8 cellular contexts compared by ENCODE assay signal in genomic region chr7:151342102-151342646, GRCh38. TPM values are rescaled to one million over a fixed set of nuclear protein-coding genes. Genes with fewer than 3 reads are reported as not detected.
A peak's percentile ranks its signal among the peaks of the same experiment; 100 is the strongest.
DNase-seq lines count a peak whose midpoint lies in the region; ATAC-seq and TF ChIP-seq lines count a peak whose summit lies in the region.

No MANE protein-coding gene starts in this region.

- peaks cover 0 to 4% (median 0%) of the 10 kb centered on the region in 3 donors for H3K9me3 Mint-ChIP-seq in IgD-negative memory B cell

- H3K36me3 Mint-ChIP-seq in IgD-negative memory B cell: no peaks in the 10 kb centered on the region

- peak overlapping the region; percentile 84 to 96 (median 95) for H3K4me3 Mint-ChIP-seq in IgD-negative memory B cell

- H2AFZ ChIP-seq in mammary epithelial cell (ENCODE audit: low read depth, low read length): peak overlapping the region; percentile 95

- H3K27me3 ChIP-seq in mammary epithelial cell (ENCODE audit: insufficient read depth, low read length) (no peaks in the 10 kb centered on the region), mononuclear cell (ENCODE audit: insufficient read depth, low read length) (no peaks in the 10 kb centered on the region)

- peaks cover 21% of the 10 kb centered on the region for H3K79me2 ChIP-seq in mammary epithelial cell (ENCODE audit: insufficient read depth, low read length)

- H3K9me3 ChIP-seq in mammary epithelial cell (replicated peaks; ENCODE audit: insufficient read depth, low read length): no peaks in the 10 kb centered on the region
- H3K9me3 ChIP-seq in mononuclear cell (ENCODE audit: low read depth, low read length): no peaks in the 10 kb centered on the region

- peak overlapping the region; percentile 94 to 100 (median 99) for H3K4me3 ChIP-seq in mammary epithelial cell (replicated peaks in 1 of 3; ENCODE audit: insufficient read depth in 1 of 3, low read depth in 2 of 3, low read length in 3 of 3)
- peak overlapping the region; percentile 84 for H3K4me3 ChIP-seq in mononuclear cell (ENCODE audit: low read length)

- H3K36me3 ChIP-seq in mammary epithelial cell (ENCODE audit: insufficient read depth, low read length): peaks cover 3% of the 10 kb centered on the region

- peak overlapping the region; percentile 89 for H3K4me2 ChIP-seq in mammary epithelial cell (ENCODE audit: insufficient read depth, low read depth, low read length)

- ATAC-seq in GM21423 (IDR thresholded peaks at IDR 0.05; ENCODE audit: unreplicated experiment): peak; percentile 51

- no peaks in the 10 kb centered on the region for H3K27me3 Mint-ChIP-seq in IgD-negative memory B cell

- TF ChIP-seq CTCF in mammary epithelial cell (conservative IDR thresholded peaks at IDR 0.05 in 1 of 2, IDR thresholded peaks at IDR 0.05 in 1 of 2; ENCODE audit: extremely low read depth in 1 of 2, insufficient read depth in 1 of 2, low read depth in 1 of 2, low read length in 2 of 2): no peak

- WGBS in mammary epithelial cell (ENCODE audit: low coverage, missing lambda C conversion rate): 6% methylated on average over 11 of the region's 11 CpGs

- H3K4me1 Mint-ChIP-seq in IgD-negative memory B cell: peaks cover 17 to 28% (median 26%) of the 10 kb centered on the region in 3 donors

- H3K27ac ChIP-seq in mammary epithelial cell (ENCODE audit: insufficient read depth, low read depth, low read length): peak overlapping the region; percentile 72

- peak overlapping the region; percentile 86 to 94 (median 93) for H3K27ac Mint-ChIP-seq in IgD-negative memory B cell

- dilution Hi-C loops in mammary epithelial cell (cut with HindIII; ENCODE audit: low sequenced_read_pairs): no loop called here

- H3K9ac ChIP-seq in mammary epithelial cell (ENCODE audit: insufficient read depth, low read length): peak overlapping the region; percentile 91

- peak; percentile 17 for DNase-seq in EH (ENCODE audit: low read depth)
- DNase-seq in mammary epithelial cell: no peak
- no peak for DNase-seq in KBM-7
- no peak for DNase-seq in AG08395 (ENCODE audit: low spot score)
- DNase-seq in NCI-H187 (lab: John Stamatoyannopoulos, UW): no peak

- no peaks in the 10 kb centered on the region for H4K20me1 ChIP-seq in mammary epithelial cell (ENCODE audit: insufficient read depth, low read length)

- TSS peak; percentile 60 for BruUV-seq in mammary epithelial cell (replicated peaks; lab: Mats Ljungman, UMichigan)

- intact Hi-C loops in mammary epithelial cell (cut with micrococcal nuclease): no loop called here

- H3K4me1 ChIP-seq in mammary epithelial cell (ENCODE audit: insufficient read depth, low read length): no peaks in the 10 kb centered on the region
- peaks cover 38% of the 10 kb centered on the region for H3K4me1 ChIP-seq in mononuclear cell (ENCODE audit: insufficient read depth, low read length)

- CTCF ChIA-PET in mammary epithelial cell (lab: Charles Lee; ENCODE audit: low non-redundant PET): no interaction called here

- in situ Hi-C loops in mammary epithelial cell (cut with MboI; ENCODE audit: low sequenced_read_pairs in 2 of 2): no loop called here
- in situ Hi-C loops in KBM-7 (cut with MboI; ENCODE audit: low pct_unique_long_range_greater_than_20kb, low sequenced_read_pairs): no loop called here

RNA-seq across cellular contexts. Expression of gene NUB1, which starts 0.6 kb away (rescaled TPM):
- polyA plus RNA-seq in IgD-negative memory B cell: 82.8 TPM
- total RNA-seq in mammary epithelial cell: 10 to 100 TPM; 29.5 to 41.9 TPM
- 20.1 TPM for polyA plus RNA-seq in mammary epithelial cell
- 19.3 TPM for polyA minus RNA-seq in mammary epithelial cell
- total RNA-seq in mononuclear cell: 70.9 TPM
